In the genomic region with DNA sequence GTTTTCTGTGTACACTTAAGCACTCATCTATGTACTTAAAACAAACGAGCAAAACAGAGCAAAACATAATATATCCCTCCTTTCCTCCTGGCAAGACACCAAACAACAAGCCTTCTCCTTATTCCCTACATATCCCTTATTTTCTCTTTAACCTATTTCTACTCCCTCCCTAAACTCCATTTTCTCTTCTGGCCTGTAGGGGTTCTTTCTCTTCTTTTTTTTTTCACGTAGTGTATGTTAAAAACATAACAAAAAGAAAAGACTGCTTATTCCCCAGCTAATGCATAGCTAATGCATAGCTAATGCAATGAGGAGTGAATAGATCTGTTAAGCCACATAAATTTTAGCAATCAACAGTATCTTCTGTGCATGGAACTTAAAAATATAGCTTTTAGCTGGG, we compare ENCODE assay signal across 24 cellular contexts.
"Had no signal": no experiment of that assay in that cellular context is flagged by ENCODE, and none has a peak within 500 bp of the region (broad histone marks: within the 10 kb centered on the region; RNA-seq: fewer than 3 reads in every experiment).

No MANE protein-coding gene starts in this region.

- H3K9me3 Mint-ChIP-seq: effector memory CD8-positive, alpha-beta T cell had no signal

- H3K4me2 ChIP-seq: hepatocyte, smooth muscle cell had no signal

- H3K4me1 Mint-ChIP-seq: naive B cell had no signal

- H3K36me3 ChIP-seq: ovary, suprapubic skin, thyroid gland, upper lobe of left lung, uterus had no signal

- H3K4me1 ChIP-seq: foreskin keratinocyte, thyroid gland, upper lobe of left lung had no signal

- H3K27me3 ChIP-seq: foreskin keratinocyte, hepatocyte, ovary, suprapubic skin, thyroid gland, upper lobe of left lung, uterus had no signal

- H3K36me3 Mint-ChIP-seq: stimulated activated effector memory CD8-positive, alpha-beta T cell treated with anti-CD3 and anti-CD28 coated beads, Interleukin-12 subunit alpha, Interleukin-12 subunit beta, amount 100 ng/mL, for 72 hours had no signal

- H2AFZ ChIP-seq: hepatocyte had no signal

- FAIRE-seq: colon had no signal

- DNase-seq: effector memory CD8-positive, alpha-beta T cell; foreskin keratinocyte; head of caudate nucleus; left colon; left ventricle myocardium superior; mesenchymal stem cell; midbrain; naive B cell; nucleus accumbens; ovary; right cardiac atrium; stimulated activated CD4-positive, alpha-beta T cell treated with anti-CD3 and anti-CD28 coated beads, Interleukin-4, amount 100 ng/mL, for 1 hour; stimulated activated CD8-positive, alpha-beta memory T cell treated with anti-CD3 and anti-CD28 coated beads, Interleukin-4, amount 100 ng/mL, for 48 hours; stimulated activated naive CD8-positive, alpha-beta T cell treated with anti-CD3 and anti-CD28 coated beads, Interleukin-15, Interleukin-2, amounts not matched to agents 100 U/mL and 50 U/mL, for 24 hours; thyroid gland; upper lobe of left lung; uterus had no signal

- H3K79me2 ChIP-seq: hepatocyte had no signal

- H3K4me3 ChIP-seq: hepatocyte, lung, ovary, smooth muscle cell, suprapubic skin, thyroid gland, upper lobe of left lung, uterus had no signal

- H3K4me3 Mint-ChIP-seq: dendritic cell treated with granulocyte-macrophage colony-stimulating factor and Interleukin-4, amounts not matched to agents 40 ng/mL and 50 ng/mL, for 4 days; effector memory CD8-positive, alpha-beta T cell; naive B cell; stimulated activated effector memory CD8-positive, alpha-beta T cell treated with anti-CD3 and anti-CD28 coated beads, Interleukin-12 subunit alpha, Interleukin-12 subunit beta, amount 100 ng/mL, for 72 hours had no signal

- H3K9me3 ChIP-seq: ovary, thyroid gland, uterus had no signal

- H3K27ac ChIP-seq: foreskin keratinocyte, hepatocyte, ovary, suprapubic skin, thyroid gland, upper lobe of left lung, uterus had no signal

- H3K27ac Mint-ChIP-seq: dendritic cell treated with granulocyte-macrophage colony-stimulating factor and Interleukin-4, amounts not matched to agents 40 ng/mL and 50 ng/mL, for 4 days; effector memory CD8-positive, alpha-beta T cell; stimulated activated effector memory CD8-positive, alpha-beta T cell treated with anti-CD3 and anti-CD28 coated beads, Interleukin-12 subunit alpha, Interleukin-12 subunit beta, amount 100 ng/mL, for 72 hours had no signal
